Comparison of ENCODE assay signal across 8 cellular contexts in the genomic region with DNA sequence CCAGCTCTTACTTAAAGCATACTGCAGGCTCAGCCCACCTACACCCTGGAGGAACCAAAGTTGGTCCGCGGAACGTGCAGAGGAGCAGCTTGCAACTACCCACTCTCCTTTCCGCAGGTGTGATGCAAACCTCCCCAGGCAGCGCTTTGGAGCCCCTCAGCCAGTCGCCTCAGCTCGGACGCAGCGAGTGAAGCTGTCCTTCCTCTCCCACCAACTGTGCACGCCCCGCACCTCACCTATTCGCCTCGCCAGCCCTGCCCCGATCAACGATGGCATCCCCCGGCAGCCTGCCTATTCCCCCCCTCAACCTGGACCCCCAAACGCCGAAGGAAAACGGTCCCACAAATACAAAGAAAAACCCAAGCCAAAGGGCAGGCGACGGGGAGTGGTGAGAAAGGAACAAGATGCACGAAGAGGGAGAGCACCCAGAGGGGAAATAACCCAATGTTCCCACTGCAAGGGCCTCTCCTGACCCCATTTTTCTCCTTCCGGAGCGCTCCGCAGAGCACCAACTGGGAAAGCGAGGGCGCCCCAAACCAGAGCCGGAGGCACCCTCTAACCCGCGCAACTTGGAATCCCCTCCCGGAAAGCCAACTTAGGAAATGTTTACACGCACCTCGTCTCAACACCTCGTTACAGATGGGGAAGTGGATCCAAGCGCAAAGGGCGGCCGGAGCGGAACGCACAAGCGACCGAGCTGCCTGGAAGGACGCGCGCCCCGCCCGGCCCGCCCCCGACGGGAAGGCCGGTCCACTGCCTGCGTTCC. TPM values are rescaled to one million over a fixed set of nuclear protein-coding genes. Genes with fewer than 3 reads are reported as not detected.
DNase-seq lines count a peak whose midpoint lies in the region; ATAC-seq, FAIRE-seq and TF ChIP-seq lines count a peak whose summit lies in the region.

No MANE protein-coding gene starts in this region.

- H3K4me3 Mint-ChIP-seq in activated naive CD8-positive, alpha-beta T cell treated with anti-CD3 and anti-CD28 coated beads, Interleukin-2, amount 10 ng/mL, durations not matched to agents 7 days and 5 days: peak overlapping the region; percentile 98

- intact Hi-C loops in cardiac septum (cut with DNase I) (no loop called here), pancreas (cut with DNase I) (no loop called here)

- H3K27me3 Mint-ChIP-seq in activated naive CD8-positive, alpha-beta T cell treated with anti-CD3 and anti-CD28 coated beads, Interleukin-2, amount 10 ng/mL, durations not matched to agents 7 days and 5 days: peaks cover 4% of the 10 kb centered on the region

- H3K4me1 Mint-ChIP-seq in activated naive CD8-positive, alpha-beta T cell treated with anti-CD3 and anti-CD28 coated beads, Interleukin-2, amount 10 ng/mL, durations not matched to agents 7 days and 5 days: peaks cover 22% of the 10 kb centered on the region

- FAIRE-seq in pancreas (lab: Jason Lieb, UNC): no peak

- H3K36me3 ChIP-seq in BLaER1 treated with 17β-estradiol and CSF1 and Interleukin-3, amounts not matched to agents 10 nM and 100 nM: peaks cover 29 to 37% (median 33%) of the 10 kb centered on the region in 11 experiments
- H3K36me3 ChIP-seq in SJCRH30 (no peaks in the 10 kb centered on the region), pancreas (peaks cover 0 to 4% (median 0%) of the 10 kb centered on the region in 3 donors)

- peaks cover 15% of the 10 kb centered on the region for H3K36me3 Mint-ChIP-seq in activated naive CD8-positive, alpha-beta T cell treated with anti-CD3 and anti-CD28 coated beads, Interleukin-2, amount 10 ng/mL, durations not matched to agents 7 days and 5 days

- H3K4me1 ChIP-seq in BLaER1 treated with 17β-estradiol and CSF1 and Interleukin-3, amounts not matched to agents 10 nM and 100 nM: peaks cover 16 to 24% (median 21%) of the 10 kb centered on the region in 10 experiments
- H3K4me1 ChIP-seq in SJCRH30 (no peaks in the 10 kb centered on the region), pancreas (peaks cover 0 to 3% (median 2%) of the 10 kb centered on the region in 3 donors)

- peak overlapping the region; percentile 85 for H3K27ac Mint-ChIP-seq in activated naive CD8-positive, alpha-beta T cell treated with anti-CD3 and anti-CD28 coated beads, Interleukin-2, amount 10 ng/mL, durations not matched to agents 7 days and 5 days

- DNase-seq in SJCRH30 (peak; percentile 31 to 41), cardiac septum (ENCODE audit: low spot score) (peak; percentile 85), pancreas (peak; percentile 40 to 83 (median 56)), SHP77 treated with DMSO at 0.1 percent for 48 hours (lab: John Stamatoyannopoulos, UW) (no peak)
- DNase-seq in activated naive CD8-positive, alpha-beta T cell treated with anti-CD3 and anti-CD28 coated beads, Interleukin-2, amount 10 ng/mL, durations not matched to agents 7 days and 5 days: peak; percentile 47

- peak overlapping the region; percentile 81 to 98 (median 92) for H3K27ac ChIP-seq in BLaER1 treated with 17β-estradiol and CSF1 and Interleukin-3, amounts not matched to agents 10 nM and 100 nM
- H3K27ac ChIP-seq in SJCRH30: peak overlapping the region; percentile 64
- peak overlapping the region; percentile 89 to 97 (median 96) for H3K27ac ChIP-seq in pancreas

- no peaks in the 10 kb centered on the region for H3K9me3 ChIP-seq in BLaER1 treated with 17β-estradiol and CSF1 and Interleukin-3, amounts not matched to agents 10 nM and 100 nM (replicated peaks in 1 of 11)
- H3K9me3 ChIP-seq in SJCRH30 (replicated peaks) (no peaks in the 10 kb centered on the region), pancreas (no peaks in the 10 kb centered on the region)

- no peak for TF ChIP-seq CTCF in pancreas (IDR thresholded peaks at IDR 0.05)

- peak; percentile 46 for ATAC-seq in GM19328 (IDR thresholded peaks at IDR 0.05; ENCODE audit: unreplicated experiment)
- peak; percentile 48 for ATAC-seq in HG03439 (IDR thresholded peaks at IDR 0.05; ENCODE audit: unreplicated experiment)
- peak; percentile 57 for ATAC-seq in activated naive CD8-positive, alpha-beta T cell treated with anti-CD3 and anti-CD28 coated beads, Interleukin-2, amount 10 ng/mL, durations not matched to agents 7 days and 5 days (ENCODE audit: low read depth)
- ATAC-seq in pancreas: peak; percentile 51 to 71 (median 64)

- no peaks in the 10 kb centered on the region for H3K27me3 ChIP-seq in BLaER1 treated with 17β-estradiol and CSF1 and Interleukin-3, amounts not matched to agents 10 nM and 100 nM
- H3K27me3 ChIP-seq in SJCRH30: no peaks in the 10 kb centered on the region
- no peaks in the 10 kb centered on the region for H3K27me3 ChIP-seq in pancreas

- H3K4me3 ChIP-seq in BLaER1 treated with 17β-estradiol and CSF1 and Interleukin-3, amounts not matched to agents 10 nM and 100 nM: peak overlapping the region; percentile 77 to 95 (median 90)
- H3K4me3 ChIP-seq in SJCRH30: peak overlapping the region; percentile 95
- peak overlapping the region; percentile 89 to 98 (median 95) for H3K4me3 ChIP-seq in pancreas

- peaks cover 22 to 50% (median 44%) of the 10 kb centered on the region in 11 experiments; a peak in 21 of 22 replicates for H4K20me1 ChIP-seq in BLaER1 treated with 17β-estradiol and CSF1 and Interleukin-3, amounts not matched to agents 10 nM and 100 nM

- POLR2A ChIA-PET in activated naive CD8-positive, alpha-beta T cell treated with anti-CD3 and anti-CD28 coated beads, Interleukin-2, amount 10 ng/mL, durations not matched to agents 7 days and 5 days (lab: Charles Lee): interaction anchor here (1.2 to 2.6 kb wide), 4 partner anchors 18 to 345 kb away, joined by 3 to 6 read pairs (median 3); a partner anchor contains a TSS

- H3K9me3 Mint-ChIP-seq in activated naive CD8-positive, alpha-beta T cell treated with anti-CD3 and anti-CD28 coated beads, Interleukin-2, amount 10 ng/mL, durations not matched to agents 7 days and 5 days: no peaks in the 10 kb centered on the region

- peak overlapping the region; percentile 87 to 99 (median 96) for H3K4me2 ChIP-seq in BLaER1 treated with 17β-estradiol and CSF1 and Interleukin-3, amounts not matched to agents 10 nM and 100 nM

- 0% methylated on average over 50 to 51 of the region's 51 CpGs for WGBS in pancreas, 2 donors

- H3K9ac ChIP-seq in BLaER1 treated with 17β-estradiol and CSF1 and Interleukin-3, amounts not matched to agents 10 nM and 100 nM: peak overlapping the region; percentile 89 to 98 (median 92)

RNA-seq across cellular contexts. Expression of a gene that starts 0.7 kb away (rescaled TPM):
- total RNA-seq in SJCRH30 (2014; rRNA removed; shearing (Covaris generic)): 24.0 and 35.8 TPM in 2 replicates
- 10 to 100 TPM; 40.6 to 46.0 TPM for total RNA-seq in activated naive CD8-positive, alpha-beta T cell treated with anti-CD3 and anti-CD28 coated beads, Interleukin-2, amount 10 ng/mL, durations not matched to agents 7 days and 5 days
- total RNA-seq in cardiac septum: 20.5 TPM
- total RNA-seq in pancreas: 10 to 100 TPM; 18.0 to 47.0 (median 27.7) TPM
- polyA plus RNA-seq in pancreas: 10 to 100 TPM in 1 of 2 donors, 1 to 10 TPM in 1; 5.5 to 21.2 TPM

RNA-seq across cellular contexts. Expression of a gene that starts 0.7 kb away (rescaled TPM):
- 2.9 and 3.2 TPM in 2 replicates for total RNA-seq in SJCRH30 (2014; rRNA removed; shearing (Covaris generic))
- 10 to 100 TPM in 1 of 2 experiments, 1 to 10 TPM in 1; 9.8 to 10.9 TPM for total RNA-seq in activated naive CD8-positive, alpha-beta T cell treated with anti-CD3 and anti-CD28 coated beads, Interleukin-2, amount 10 ng/mL, durations not matched to agents 7 days and 5 days
- total RNA-seq in cardiac septum: 5.4 TPM
- total RNA-seq in pancreas: 1 to 10 TPM; 2.8 to 6.7 (median 3.8) TPM
- polyA plus RNA-seq in pancreas: under 1 TPM; 0.26 to 0.76 TPM

RNA-seq across cellular contexts. Expression of a gene that starts 17.5 kb away (rescaled TPM):
- total RNA-seq in SJCRH30 (2014; rRNA removed; shearing (Covaris generic)): 107 TPM in 2 replicates
- 10 to 100 TPM; 36.0 to 39.4 TPM for total RNA-seq in activated naive CD8-positive, alpha-beta T cell treated with anti-CD3 and anti-CD28 coated beads, Interleukin-2, amount 10 ng/mL, durations not matched to agents 7 days and 5 days
- 91.7 TPM for total RNA-seq in cardiac septum
- total RNA-seq in pancreas: 10 to 100 TPM; 18.2 to 71.0 (median 33.5) TPM
- polyA plus RNA-seq in pancreas: 10 to 100 TPM; 17.6 to 22.3 TPM
